24 cellular contexts compared by ENCODE assay signal in genomic region chr11:47165294-47165840, GRCh38.
"Had no signal": no experiment of that assay in that cellular context is flagged by ENCODE, and none has a peak within 500 bp of the region (broad histone marks: within the 10 kb centered on the region; RNA-seq: fewer than 3 reads in every experiment).

No MANE protein-coding gene starts in this region.

- H3K4me1 ChIP-seq: left lung, lower lobe of right lung, thyroid gland, uterus had no signal

- H3K27ac Mint-ChIP-seq: immature natural killer cell, memory B cell, nephron had no signal

- ATAC-seq: gastrocnemius medialis, left lung, lower lobe of right lung had no signal

- H3K27ac ChIP-seq: epithelial cell of prostate, esophagus muscularis mucosa, gastrocnemius medialis, left lung, lower lobe of right lung, neutrophil, sigmoid colon, skin epidermis, suprapubic skin, thyroid gland, upper lobe of left lung, uterus had no signal

- FAIRE-seq: endometrium, keratinocyte had no signal

- H3K27me3 Mint-ChIP-seq: memory B cell had no signal

- DNase-seq: cortex of kidney; dorsolateral prefrontal cortex; effector CD8-positive, alpha-beta T cell; gastrocnemius medialis; immature natural killer cell; left lung; lower lobe of right lung; midbrain; sigmoid colon; stimulated activated CD4-positive, alpha-beta T cell treated with anti-CD3 and anti-CD28 coated beads, Interleukin-2, amount 100 ng/mL, for 24 hours; stimulated activated CD4-positive, alpha-beta T cell treated with anti-CD3 and anti-CD28 coated beads, Interleukin-4, amount 100 ng/mL, for 4 hours; stimulated activated naive CD4-positive, alpha-beta T cell; thyroid gland; upper lobe of left lung; uterus had no signal

- H3K27me3 ChIP-seq: dorsolateral prefrontal cortex, esophagus muscularis mucosa, gastrocnemius medialis, left lung, neutrophil, sigmoid colon, suprapubic skin, thyroid gland, upper lobe of left lung, uterus had no signal

- H3K9me3 Mint-ChIP-seq: immature natural killer cell, memory B cell, nephron had no signal

- H3K9me3 ChIP-seq: esophagus muscularis mucosa, gastrocnemius medialis, left lung, lower lobe of right lung, neutrophil, sigmoid colon, suprapubic skin, thyroid gland, upper lobe of left lung, uterus had no signal

- H3K4me3 ChIP-seq: dorsolateral prefrontal cortex, esophagus muscularis mucosa, gastrocnemius medialis, left lung, lower lobe of right lung, sigmoid colon, skin epidermis, suprapubic skin, thyroid gland, upper lobe of left lung, uterus had no signal

- H3K4me3 Mint-ChIP-seq: immature natural killer cell, memory B cell, nephron had no signal

- H3K36me3 ChIP-seq: uterus had no signal
